In genomic region chr14:24141030-24141880, GRCh38 we compare ENCODE assay signal across 1 cellular context.
TF ChIP-seq lines count a peak whose summit lies in the region.

TSS of gene EMC9 (minus strand) at chr14:24141591. CDS start at chr14:24141304, 287 bp downstream.

TF ChIP-seq in GM23338, 12 proteins besides CTCF, POLR2A, EP300 and RAD21 (continued from another document):
- TF ChIP-seq REST (IDR thresholded peaks at IDR 0.05; ENCODE audit: unreplicated experiment) (no peak), STAT1 (IDR thresholded peaks at IDR 0.05; ENCODE audit: unreplicated experiment) (no peak), ZNF114 (CRISPR knock-in tag; IDR thresholded peaks at IDR 0.05) (no peak), POLR2AphosphoS5 (IDR thresholded peaks at IDR 0.05; ENCODE audit: low read depth) (peak; percentile 98), JUNB (IDR thresholded peaks at IDR 0.05; ENCODE audit: unreplicated experiment) (no peak), CREB1 (CRISPR knock-in tag; IDR thresholded peaks at IDR 0.05; ENCODE audit: low read depth) (peak; percentile 61), ETS1 (IDR thresholded peaks at IDR 0.05) (no peak)
TF ChIP-seq in GM23338: peak in this region for 2.
